22 cellular contexts compared by ENCODE assay signal in the genomic region with DNA sequence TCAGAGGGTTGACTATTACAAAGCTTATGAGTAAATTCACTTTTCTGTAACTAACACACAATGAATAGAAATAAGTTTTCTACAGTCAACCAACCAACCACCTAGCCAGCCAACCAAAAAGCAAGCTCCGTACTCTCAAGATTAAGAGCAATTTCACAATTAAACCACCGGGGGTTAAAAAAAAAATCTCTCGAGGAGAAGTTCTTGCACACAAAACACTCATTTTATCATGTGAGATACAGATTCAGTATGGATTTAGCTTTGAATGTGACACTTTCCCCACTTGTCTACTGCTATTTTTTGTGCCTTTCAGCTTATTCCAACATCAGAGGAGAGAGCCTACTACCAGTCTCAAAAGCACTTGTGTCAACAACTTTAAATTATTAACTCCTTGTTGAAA.
"Had no signal": no experiment of that assay in that cellular context is flagged by ENCODE, and none has a peak within 500 bp of the region (broad histone marks: within the 10 kb centered on the region; RNA-seq: fewer than 3 reads in every experiment).

No MANE protein-coding gene starts in this region.

- H3K27me3 ChIP-seq: heart left ventricle, right lobe of liver, thyroid gland had no signal

- H3K4me1 Mint-ChIP-seq: natural killer cell; stimulated activated naive B cell treated with anti-CD40 and anti-IgM and Interleukin-4, amounts not matched to agents 10 μg/mL and 1 μg/mL and 100 μg/mL, for 72 hours had no signal

- H3K4me3 Mint-ChIP-seq: effector memory CD8-positive, alpha-beta T cell; natural killer cell; neural progenitor cell; stimulated activated naive B cell treated with anti-CD40 and anti-IgM and Interleukin-4, amounts not matched to agents 10 μg/mL and 1 μg/mL and 100 μg/mL, for 72 hours; stimulated activated naive CD8-positive, alpha-beta T cell treated with anti-CD3 and anti-CD28 coated beads, Interleukin-15, Interleukin-2, amounts not matched to agents 100 ng/mL and 50 ng/mL, for 24 hours had no signal

- H3K9ac ChIP-seq: neural progenitor cell, parathyroid adenoma had no signal

- H3K27ac ChIP-seq: epithelial cell of prostate, gastrocnemius medialis, heart left ventricle, hepatocyte, left lung, neural progenitor cell, parathyroid adenoma, right lobe of liver, thyroid gland had no signal

- H3K79me2 ChIP-seq: hepatocyte, parathyroid adenoma had no signal

- H2AFZ ChIP-seq: hepatocyte, neural progenitor cell, parathyroid adenoma had no signal

- H3K4me1 ChIP-seq: gastrocnemius medialis, left lung, parathyroid adenoma, thyroid gland had no signal

- H3K36me3 Mint-ChIP-seq: natural killer cell; neural progenitor cell; stimulated activated naive B cell treated with anti-CD40 and anti-IgM and Interleukin-4, amounts not matched to agents 10 μg/mL and 1 μg/mL and 100 μg/mL, for 72 hours had no signal

- DNase-seq: cortex of kidney; effector memory CD8-positive, alpha-beta T cell; foreskin fibroblast; gastrocnemius medialis; heart left ventricle; kidney; left lung; natural killer cell; right lobe of liver; small intestine; stimulated activated CD4-positive, alpha-beta T cell treated with anti-CD3 and anti-CD28 coated beads, Interleukin-15, amount 100 ng/mL, for 24 hours; stimulated activated CD4-positive, alpha-beta T cell treated with anti-CD3 and anti-CD28 coated beads, Interleukin-2, amount 100 ng/mL, for 48 hours; stimulated activated naive B cell treated with anti-CD40 and anti-IgM and Interleukin-4, amounts not matched to agents 10 μg/mL and 1 μg/mL and 100 μg/mL, for 72 hours; thyroid gland; trophoblast cell had no signal

- H3K9me3 ChIP-seq: gastrocnemius medialis, heart left ventricle, left lung, right lobe of liver, thyroid gland had no signal

- H3K36me3 ChIP-seq: gastrocnemius medialis, heart left ventricle, left lung, neural progenitor cell, right lobe of liver, thyroid gland had no signal

- ATAC-seq: effector memory CD8-positive, alpha-beta T cell; esophagus mucosa; gastrocnemius medialis; heart left ventricle; left lung; natural killer cell; right lobe of liver; stimulated activated naive B cell treated with anti-CD40 and anti-IgM and Interleukin-4, amounts not matched to agents 10 μg/mL and 1 μg/mL and 100 μg/mL, for 72 hours had no signal

- H3K9me3 Mint-ChIP-seq: effector memory CD8-positive, alpha-beta T cell; natural killer cell; neural progenitor cell had no signal

- H3K4me3 ChIP-seq: gastrocnemius medialis, heart left ventricle, hepatocyte, left lung, neural progenitor cell, right lobe of liver, thyroid gland had no signal

- H3K27ac Mint-ChIP-seq: effector memory CD8-positive, alpha-beta T cell; natural killer cell; neural progenitor cell; progenitor cell of endocrine pancreas; stimulated activated naive B cell treated with anti-CD40 and anti-IgM and Interleukin-4, amounts not matched to agents 10 μg/mL and 1 μg/mL and 100 μg/mL, for 72 hours; stimulated activated naive CD8-positive, alpha-beta T cell treated with anti-CD3 and anti-CD28 coated beads, Interleukin-15, Interleukin-2, amounts not matched to agents 100 ng/mL and 50 ng/mL, for 24 hours had no signal

- H3K4me2 ChIP-seq: hepatocyte, neural progenitor cell had no signal
